Comparison of ENCODE assay signal across 1 cellular context in the genomic region with DNA sequence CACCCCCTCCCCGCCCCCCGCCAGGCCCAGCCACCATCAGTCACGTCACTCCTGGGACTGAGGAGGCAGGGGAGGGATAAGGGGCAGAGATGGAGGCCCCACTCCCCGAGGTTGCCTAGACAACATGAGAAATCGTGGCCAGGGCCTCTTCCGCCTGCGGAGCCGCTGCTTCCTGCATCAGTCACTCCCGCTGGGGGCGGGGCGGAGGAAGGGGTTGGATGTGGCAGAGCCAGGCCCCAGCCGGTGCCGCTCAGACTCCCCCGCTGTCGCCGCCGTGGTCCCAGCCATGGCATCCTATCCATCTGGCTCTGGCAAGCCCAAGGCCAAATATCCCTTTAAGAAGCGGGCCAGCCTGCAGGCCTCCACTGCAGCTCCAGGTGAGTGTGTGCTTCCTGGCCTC.
TF ChIP-seq lines count a peak whose summit lies in the region.

No MANE protein-coding gene starts in this region.

TF ChIP-seq in GM12878, 131 proteins besides CTCF, POLR2A, EP300 and RAD21 (continued from another document):
- no peak; the same call in 1 of the 2 replicates for TF ChIP-seq CREB1 (IDR thresholded peaks at IDR 0.05; ENCODE audit: low read depth)
- no peak for TF ChIP-seq KDM1A (IDR thresholded peaks at IDR 0.05; ENCODE audit: borderline replicate concordance)
- TF ChIP-seq, protein P1, sequence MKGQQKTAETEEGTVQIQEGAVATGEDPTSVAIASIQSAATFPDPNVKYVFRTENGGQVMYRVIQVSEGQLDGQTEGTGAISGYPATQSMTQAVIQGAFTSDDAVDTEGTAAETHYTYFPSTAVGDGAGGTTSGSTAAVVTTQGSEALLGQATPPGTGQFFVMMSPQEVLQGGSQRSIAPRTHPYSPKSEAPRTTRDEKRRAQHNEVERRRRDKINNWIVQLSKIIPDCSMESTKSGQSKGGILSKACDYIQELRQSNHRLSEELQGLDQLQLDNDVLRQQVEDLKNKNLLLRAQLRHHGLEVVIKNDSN (IDR thresholded peaks at IDR 0.05; ENCODE audit: borderline replicate concordance, extremely low read length, insufficient read depth, low read depth, low read length) = no peak
- TF ChIP-seq, protein P2, sequence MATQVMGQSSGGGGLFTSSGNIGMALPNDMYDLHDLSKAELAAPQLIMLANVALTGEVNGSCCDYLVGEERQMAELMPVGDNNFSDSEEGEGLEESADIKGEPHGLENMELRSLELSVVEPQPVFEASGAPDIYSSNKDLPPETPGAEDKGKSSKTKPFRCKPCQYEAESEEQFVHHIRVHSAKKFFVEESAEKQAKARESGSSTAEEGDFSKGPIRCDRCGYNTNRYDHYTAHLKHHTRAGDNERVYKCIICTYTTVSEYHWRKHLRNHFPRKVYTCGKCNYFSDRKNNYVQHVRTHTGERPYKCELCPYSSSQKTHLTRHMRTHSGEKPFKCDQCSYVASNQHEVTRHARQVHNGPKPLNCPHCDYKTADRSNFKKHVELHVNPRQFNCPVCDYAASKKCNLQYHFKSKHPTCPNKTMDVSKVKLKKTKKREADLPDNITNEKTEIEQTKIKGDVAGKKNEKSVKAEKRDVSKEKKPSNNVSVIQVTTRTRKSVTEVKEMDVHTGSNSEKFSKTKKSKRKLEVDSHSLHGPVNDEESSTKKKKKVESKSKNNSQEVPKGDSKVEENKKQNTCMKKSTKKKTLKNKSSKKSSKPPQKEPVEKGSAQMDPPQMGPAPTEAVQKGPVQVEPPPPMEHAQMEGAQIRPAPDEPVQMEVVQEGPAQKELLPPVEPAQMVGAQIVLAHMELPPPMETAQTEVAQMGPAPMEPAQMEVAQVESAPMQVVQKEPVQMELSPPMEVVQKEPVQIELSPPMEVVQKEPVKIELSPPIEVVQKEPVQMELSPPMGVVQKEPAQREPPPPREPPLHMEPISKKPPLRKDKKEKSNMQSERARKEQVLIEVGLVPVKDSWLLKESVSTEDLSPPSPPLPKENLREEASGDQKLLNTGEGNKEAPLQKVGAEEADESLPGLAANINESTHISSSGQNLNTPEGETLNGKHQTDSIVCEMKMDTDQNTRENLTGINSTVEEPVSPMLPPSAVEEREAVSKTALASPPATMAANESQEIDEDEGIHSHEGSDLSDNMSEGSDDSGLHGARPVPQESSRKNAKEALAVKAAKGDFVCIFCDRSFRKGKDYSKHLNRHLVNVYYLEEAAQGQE (IDR thresholded peaks at IDR 0.05; ENCODE audit: low read depth, low read length) = no peak
- no peak for TF ChIP-seq NBN (IDR thresholded peaks at IDR 0.05)
- no peak for TF ChIP-seq MYB (IDR thresholded peaks at IDR 0.05; ENCODE audit: borderline replicate concordance, low read depth, low read length)
- no peak for TF ChIP-seq ZNF384 (IDR thresholded peaks at IDR 0.05; ENCODE audit: borderline replicate concordance, low read depth, low read length)
- peak; percentile 91 for TF ChIP-seq BMI1 (IDR thresholded peaks at IDR 0.05; ENCODE audit: borderline replicate concordance)
- TF ChIP-seq MEF2B (IDR thresholded peaks at IDR 0.05; ENCODE audit: partially characterized antibody, poor library complexity, severe bottlenecking) = no peak
- TF ChIP-seq CBX3 (IDR thresholded peaks at IDR 0.05; ENCODE audit: borderline replicate concordance, low read depth) = no peak
- TF ChIP-seq DPF2 (IDR thresholded peaks at IDR 0.05) = no peak
- TF ChIP-seq TCF3 (IDR thresholded peaks at IDR 0.05; ENCODE audit: borderline replicate concordance, insufficient read depth, low read depth, low read length) = no peak
- TF ChIP-seq WRNIP1 (IDR thresholded peaks at IDR 0.05; ENCODE audit: borderline replicate concordance, low read depth, low read length) = no peak
- TF ChIP-seq MAX (IDR thresholded peaks at IDR 0.05; ENCODE audit: low read depth, low read length) = peak; percentile 71
- TF ChIP-seq NFYA (IDR thresholded peaks at IDR 0.05; ENCODE audit: borderline replicate concordance, low read depth, low read length) = no peak
- 0 out of 2 replicates have a peak, but pooled peaks have one; percentile 19 for TF ChIP-seq SPI1 (IDR thresholded peaks at IDR 0.05; ENCODE audit: borderline replicate concordance, insufficient read depth, low read depth, low read length)
- no peak for TF ChIP-seq ZZZ3 (IDR thresholded peaks at IDR 0.05; ENCODE audit: control insufficient read depth, insufficient read length, low read depth)
- TF ChIP-seq, protein P3, sequence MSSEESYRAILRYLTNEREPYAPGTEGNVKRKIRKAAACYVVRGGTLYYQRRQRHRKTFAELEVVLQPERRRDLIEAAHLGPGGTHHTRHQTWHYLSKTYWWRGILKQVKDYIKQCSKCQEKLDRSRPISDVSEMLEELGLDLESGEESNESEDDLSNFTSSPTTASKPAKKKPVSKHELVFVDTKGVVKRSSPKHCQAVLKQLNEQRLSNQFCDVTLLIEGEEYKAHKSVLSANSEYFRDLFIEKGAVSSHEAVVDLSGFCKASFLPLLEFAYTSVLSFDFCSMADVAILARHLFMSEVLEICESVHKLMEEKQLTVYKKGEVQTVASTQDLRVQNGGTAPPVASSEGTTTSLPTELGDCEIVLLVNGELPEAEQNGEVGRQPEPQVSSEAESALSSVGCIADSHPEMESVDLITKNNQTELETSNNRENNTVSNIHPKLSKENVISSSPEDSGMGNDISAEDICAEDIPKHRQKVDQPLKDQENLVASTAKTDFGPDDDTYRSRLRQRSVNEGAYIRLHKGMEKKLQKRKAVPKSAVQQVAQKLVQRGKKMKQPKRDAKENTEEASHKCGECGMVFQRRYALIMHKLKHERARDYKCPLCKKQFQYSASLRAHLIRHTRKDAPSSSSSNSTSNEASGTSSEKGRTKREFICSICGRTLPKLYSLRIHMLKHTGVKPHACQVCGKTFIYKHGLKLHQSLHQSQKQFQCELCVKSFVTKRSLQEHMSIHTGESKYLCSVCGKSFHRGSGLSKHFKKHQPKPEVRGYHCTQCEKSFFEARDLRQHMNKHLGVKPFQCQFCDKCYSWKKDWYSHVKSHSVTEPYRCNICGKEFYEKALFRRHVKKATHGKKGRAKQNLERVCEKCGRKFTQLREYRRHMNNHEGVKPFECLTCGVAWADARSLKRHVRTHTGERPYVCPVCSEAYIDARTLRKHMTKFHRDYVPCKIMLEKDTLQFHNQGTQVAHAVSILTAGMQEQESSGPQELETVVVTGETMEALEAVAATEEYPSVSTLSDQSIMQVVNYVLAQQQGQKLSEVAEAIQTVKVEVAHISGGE (CRISPR knock-in tag; IDR thresholded peaks at IDR 0.05) = no peak
- peak; percentile 89 for TF ChIP-seq MXI1 (IDR thresholded peaks at IDR 0.05; ENCODE audit: low read depth, low read length)
- no peak for TF ChIP-seq NFIC (IDR thresholded peaks at IDR 0.05; ENCODE audit: low read depth, low read length)
- 0 out of 2 replicates have a peak, but pooled peaks have one; percentile 34 for TF ChIP-seq BACH1 (IDR thresholded peaks at IDR 0.05; ENCODE audit: borderline replicate concordance)
- TF ChIP-seq SUZ12 (IDR thresholded peaks at IDR 0.05; ENCODE audit: unreplicated experiment) = no peak
- no peak for TF ChIP-seq ASH2L (IDR thresholded peaks at IDR 0.05; ENCODE audit: borderline replicate concordance, low read depth)
- TF ChIP-seq ATF7 (IDR thresholded peaks at IDR 0.05; ENCODE audit: low read depth) = peak; percentile 24; the same call in 1 of the 2 replicates
- no peak for TF ChIP-seq TCF7 (IDR thresholded peaks at IDR 0.05; ENCODE audit: borderline replicate concordance)
- TF ChIP-seq, protein P4, sequence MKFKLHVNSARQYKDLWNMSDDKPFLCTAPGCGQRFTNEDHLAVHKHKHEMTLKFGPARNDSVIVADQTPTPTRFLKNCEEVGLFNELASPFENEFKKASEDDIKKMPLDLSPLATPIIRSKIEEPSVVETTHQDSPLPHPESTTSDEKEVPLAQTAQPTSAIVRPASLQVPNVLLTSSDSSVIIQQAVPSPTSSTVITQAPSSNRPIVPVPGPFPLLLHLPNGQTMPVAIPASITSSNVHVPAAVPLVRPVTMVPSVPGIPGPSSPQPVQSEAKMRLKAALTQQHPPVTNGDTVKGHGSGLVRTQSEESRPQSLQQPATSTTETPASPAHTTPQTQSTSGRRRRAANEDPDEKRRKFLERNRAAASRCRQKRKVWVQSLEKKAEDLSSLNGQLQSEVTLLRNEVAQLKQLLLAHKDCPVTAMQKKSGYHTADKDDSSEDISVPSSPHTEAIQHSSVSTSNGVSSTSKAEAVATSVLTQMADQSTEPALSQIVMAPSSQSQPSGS (IDR thresholded peaks at IDR 0.05; ENCODE audit: low read length) = no peak
- TF ChIP-seq, protein P5, sequence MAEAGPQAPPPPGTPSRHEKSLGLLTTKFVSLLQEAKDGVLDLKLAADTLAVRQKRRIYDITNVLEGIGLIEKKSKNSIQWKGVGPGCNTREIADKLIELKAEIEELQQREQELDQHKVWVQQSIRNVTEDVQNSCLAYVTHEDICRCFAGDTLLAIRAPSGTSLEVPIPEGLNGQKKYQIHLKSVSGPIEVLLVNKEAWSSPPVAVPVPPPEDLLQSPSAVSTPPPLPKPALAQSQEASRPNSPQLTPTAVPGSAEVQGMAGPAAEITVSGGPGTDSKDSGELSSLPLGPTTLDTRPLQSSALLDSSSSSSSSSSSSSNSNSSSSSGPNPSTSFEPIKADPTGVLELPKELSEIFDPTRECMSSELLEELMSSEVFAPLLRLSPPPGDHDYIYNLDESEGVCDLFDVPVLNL (IDR thresholded peaks at IDR 0.05; ENCODE audit: low read depth, low read length) = no peak; the same call in 1 of the 2 replicates
- no peak for TF ChIP-seq ESRRA (IDR thresholded peaks at IDR 0.05; ENCODE audit: low read length)
- no peak for TF ChIP-seq ZBTB4 (CRISPR knock-in tag; IDR thresholded peaks at IDR 0.05)
- peak; percentile 48; the same call in 1 of the 2 replicates for TF ChIP-seq CHD2 (IDR thresholded peaks at IDR 0.05; ENCODE audit: borderline replicate concordance, low read depth, low read length)
- TF ChIP-seq, protein P6, sequence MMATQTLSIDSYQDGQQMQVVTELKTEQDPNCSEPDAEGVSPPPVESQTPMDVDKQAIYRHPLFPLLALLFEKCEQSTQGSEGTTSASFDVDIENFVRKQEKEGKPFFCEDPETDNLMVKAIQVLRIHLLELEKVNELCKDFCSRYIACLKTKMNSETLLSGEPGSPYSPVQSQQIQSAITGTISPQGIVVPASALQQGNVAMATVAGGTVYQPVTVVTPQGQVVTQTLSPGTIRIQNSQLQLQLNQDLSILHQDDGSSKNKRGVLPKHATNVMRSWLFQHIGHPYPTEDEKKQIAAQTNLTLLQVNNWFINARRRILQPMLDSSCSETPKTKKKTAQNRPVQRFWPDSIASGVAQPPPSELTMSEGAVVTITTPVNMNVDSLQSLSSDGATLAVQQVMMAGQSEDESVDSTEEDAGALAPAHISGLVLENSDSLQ (IDR thresholded peaks at IDR 0.05) = peak; percentile 84
- no peak for TF ChIP-seq SRF (IDR thresholded peaks at IDR 0.05; ENCODE audit: low read depth in 2 of 2, low read length in 2 of 2)
- TF ChIP-seq HDAC6 (IDR thresholded peaks at IDR 0.05; ENCODE audit: unreplicated experiment) = no peak
- no peak for TF ChIP-seq CBFB (IDR thresholded peaks at IDR 0.05; ENCODE audit: low read depth)
- TF ChIP-seq TAF1 (IDR thresholded peaks at IDR 0.05; ENCODE audit: borderline replicate concordance, low read depth, low read length) = no peak
- TF ChIP-seq RBBP5 (conservative IDR thresholded peaks at IDR 0.05) = no peak
- peak; percentile 78; the same call in 1 of the 2 replicates for TF ChIP-seq SIN3A (IDR thresholded peaks at IDR 0.05; ENCODE audit: low read depth, low read length)
- TF ChIP-seq TCF12 (IDR thresholded peaks at IDR 0.05; ENCODE audit: low read depth, low read length) = peak; percentile 41; the same call in 1 of the 2 replicates
- TF ChIP-seq MEF2A (IDR thresholded peaks at IDR 0.05; ENCODE audit: insufficient read depth, low read depth, low read length) = no peak
- no peak for TF ChIP-seq CHD1 (IDR thresholded peaks at IDR 0.05; ENCODE audit: low read depth, low read length)
- no peak for TF ChIP-seq EZH2 (IDR thresholded peaks at IDR 0.05; ENCODE audit: borderline replicate concordance, control insufficient read depth, low read depth, low read length)
- TF ChIP-seq GABPA (IDR thresholded peaks at IDR 0.05; ENCODE audit: low read depth) = peak; percentile 54; the same call in 1 of the 2 replicates
- no peak for TF ChIP-seq FOXK2 (IDR thresholded peaks at IDR 0.05)
- no peak for TF ChIP-seq SREBF2 (IDR thresholded peaks at IDR 0.05; ENCODE audit: low read length)
TF ChIP-seq in GM12878: peak in this region for 22.
